Comparison of ENCODE assay signal across 21 cellular contexts in genomic region chr11:19656140-19656541, GRCh38. TPM values are rescaled to one million over a fixed set of nuclear protein-coding genes. Genes with fewer than 3 reads are reported as not detected.
"Had no signal": no experiment of that assay in that cellular context is flagged by ENCODE, and none has a peak within 500 bp of the region (broad histone marks: within the 10 kb centered on the region; RNA-seq: fewer than 3 reads in every experiment).

No MANE protein-coding gene starts in this region.

- H3K27ac Mint-ChIP-seq: activated CD4-positive, alpha-beta T cell treated with anti-CD3 and anti-CD28 coated beads, Interleukin-2, amount 10 ng/mL, durations not matched to agents 24 days and 14 days; activated T-helper 1 cell treated with anti-CD3 and anti-CD28 coated beads, Interleukin-12 subunit alpha, Interleukin-12 subunit beta, Interleukin-2, Interleukin-4 antibody, amounts not matched to agents 30 ng/mL and 10 ng/mL and 1 ng/mL, durations not matched to agents 14 hours and 24 hours and 36 hours; effector memory CD8-positive, alpha-beta T cell; natural killer cell; progenitor cell of endocrine pancreas; T-helper 2 cell treated with Interferon-gamma antibody and Interleukin-4, amounts not matched to agents 5 μg/mL and 100 μg/mL, for 36 hours; type B pancreatic cell had no signal

- H3K36me3 Mint-ChIP-seq: natural killer cell, type B pancreatic cell had no signal

- H3K27me3 Mint-ChIP-seq: activated CD4-positive, alpha-beta T cell treated with anti-CD3 and anti-CD28 coated beads, Interleukin-2, amount 10 ng/mL, durations not matched to agents 24 days and 14 days; progenitor cell of endocrine pancreas; type B pancreatic cell had no signal

- H3K4me3 Mint-ChIP-seq: activated CD4-positive, alpha-beta T cell treated with anti-CD3 and anti-CD28 coated beads, Interleukin-2, amount 10 ng/mL, durations not matched to agents 24 days and 14 days; activated T-helper 1 cell treated with anti-CD3 and anti-CD28 coated beads, Interleukin-12 subunit alpha, Interleukin-12 subunit beta, Interleukin-2, Interleukin-4 antibody, amounts not matched to agents 30 ng/mL and 10 ng/mL and 1 ng/mL, durations not matched to agents 14 hours and 24 hours and 36 hours; effector memory CD8-positive, alpha-beta T cell; natural killer cell; T-helper 2 cell treated with Interferon-gamma antibody and Interleukin-4, amounts not matched to agents 5 μg/mL and 100 μg/mL, for 36 hours; type B pancreatic cell had no signal

- DNase-seq: activated CD4-positive, alpha-beta T cell treated with anti-CD3 and anti-CD28 coated beads, Interleukin-2, amount 10 ng/mL, durations not matched to agents 24 days and 14 days; activated CD4-positive, CD25-positive, alpha-beta regulatory T cell; activated CD8-positive, alpha-beta memory T cell treated with anti-CD3 and anti-CD28 coated beads for 24 hours; activated naive CD4-positive, alpha-beta T cell treated with Interleukin-2 at 50 U/mL for 16 hours; dermis blood vessel endothelial cell; effector memory CD8-positive, alpha-beta T cell; erythroblast; heart right ventricle; kidney; left lung; natural killer cell; occipital lobe; right cardiac atrium; small intestine; stimulated activated CD4-positive, alpha-beta T cell treated with anti-CD3 and anti-CD28 coated beads, Interleukin-4, amount 100 ng/mL, for 24 hours; stimulated activated naive CD8-positive, alpha-beta T cell treated with anti-CD3 and anti-CD28 coated beads, Interleukin-15, Interleukin-2, amounts not matched to agents 100 U/mL and 50 U/mL, for 24 hours had no signal

- ATAC-seq: effector memory CD8-positive, alpha-beta T cell; gastroesophageal sphincter; heart right ventricle; left lung; natural killer cell; right cardiac atrium; stimulated activated naive CD8-positive, alpha-beta T cell treated with anti-CD3 and anti-CD28 coated beads, Interleukin-15, Interleukin-2, amounts not matched to agents 100 U/mL and 50 U/mL, for 24 hours had no signal

- H3K9me3 Mint-ChIP-seq: activated CD4-positive, alpha-beta T cell treated with anti-CD3 and anti-CD28 coated beads, Interleukin-2, amount 10 ng/mL, durations not matched to agents 24 days and 14 days; activated T-helper 1 cell treated with anti-CD3 and anti-CD28 coated beads, Interleukin-12 subunit alpha, Interleukin-12 subunit beta, Interleukin-2, Interleukin-4 antibody, amounts not matched to agents 30 ng/mL and 10 ng/mL and 1 ng/mL, durations not matched to agents 14 hours and 24 hours and 36 hours; natural killer cell; T-helper 2 cell treated with Interferon-gamma antibody and Interleukin-4, amounts not matched to agents 5 μg/mL and 100 μg/mL, for 36 hours; type B pancreatic cell had no signal

RNA-seq across cellular contexts. Expression of gene NAV2, which starts 56.5 kb away (rescaled TPM):
- total RNA-seq: activated CD4-positive, alpha-beta T cell treated with anti-CD3 and anti-CD28 coated beads, Interleukin-2, amount 10 ng/mL, durations not matched to agents 24 days and 14 days had no signal
